Comparison of ENCODE assay signal across 8 cellular contexts in genomic region chr1:145156891-145157610, GRCh38.
DNase-seq lines count a peak whose midpoint lies in the region; ATAC-seq and TF ChIP-seq lines count a peak whose summit lies in the region.
"Not testable (repeated sequence)": the region's sequence is repeated elsewhere in the genome, so short reads cannot be mapped to it uniquely, and the experiment has no call there.

No MANE protein-coding gene starts in this region.

- H3K9me3 ChIP-seq in Panc1 (ENCODE audit: control insufficient read depth, insufficient read depth, low read depth, low read length); iPS-15b (ENCODE audit: control insufficient read depth, insufficient read depth, low read length); trophoblast cell (ENCODE audit: insufficient read depth, low read depth, low read length); thoracic aorta: not testable (repeated sequence)

- H3K9ac ChIP-seq in iPS-15b (ENCODE audit: low read depth, low read length); trophoblast cell (ENCODE audit: low read length): not testable (repeated sequence)

- CTCF ChIA-PET in Panc1 (lab: Charles Lee) = not testable (repeated sequence)

- not testable (repeated sequence) for H2BK120ac ChIP-seq in trophoblast cell (ENCODE audit: insufficient read depth, low read length, poor library complexity)

- H2AFZ ChIP-seq in trophoblast cell (ENCODE audit: insufficient read depth, low read length, poor library complexity) = peak overlapping the region; percentile 25

- not testable (repeated sequence) for H4K12ac ChIP-seq in trophoblast cell (ENCODE audit: low read depth, low read length)

- ATAC-seq in Panc1 = peak; percentile 60
- ATAC-seq in thoracic aorta (ENCODE audit: insufficient number of reproducible peaks, low FRiP score, low read depth) = not testable (repeated sequence)

- intact Hi-C loops in Panc1 (cut with micrococcal nuclease; ENCODE audit: unreplicated experiment) = not testable (repeated sequence)

- H3K23ac ChIP-seq in trophoblast cell (ENCODE audit: low read length) = not testable (repeated sequence)

- not testable (repeated sequence) for H2BK5ac ChIP-seq in trophoblast cell (ENCODE audit: low read depth, low read length, poor library complexity)

- peak; percentile 6 for DNase-seq in GM04503 (ENCODE audit: low read depth)
- DNase-seq in HUDEP-2 (lab: John Stamatoyannopoulos, UW; ENCODE audit: unreplicated experiment in 76 of 76) = peak in 56 of 76 experiments; percentile 1 to 70 (median 36)
- DNase-seq in Panc1 (ENCODE audit: low read depth, low spot score); thoracic aorta (ENCODE audit: low spot score): not testable (repeated sequence)
- DNase-seq in activated T-cell treated with anti-CD3 and anti-CD28 coated beads for 24 hours (ENCODE audit: low read depth) = peak; percentile 44
- DNase-seq in dermis microvascular lymphatic vessel endothelial cell (ENCODE audit: low read depth in 2 of 2) = peak; percentile 48 to 59
- DNase-seq in trophoblast cell = peak; percentile 35 to 72

- not testable (repeated sequence) for H3K27me3 ChIP-seq in Panc1 (ENCODE audit: control insufficient read depth, insufficient read depth, low read length); iPS-15b (ENCODE audit: control insufficient read depth, insufficient read depth, low read length); trophoblast cell (ENCODE audit: insufficient read depth, low read length); thoracic aorta (replicated peaks; ENCODE audit: insufficient read depth)

- WGBS in trophoblast cell (ENCODE audit: extremely low coverage, insufficient coverage, insufficient read length) = no CpG with 5 or more reads among the region's 26 CpGs

- not testable (repeated sequence) for H3K14ac ChIP-seq in trophoblast cell (ENCODE audit: low read length)

- H4K8ac ChIP-seq in trophoblast cell (ENCODE audit: low read depth, low read length) = not testable (repeated sequence)

- POLR2A ChIA-PET in Panc1 (lab: Charles Lee) = not testable (repeated sequence)

- not testable (repeated sequence) for H4K91ac ChIP-seq in trophoblast cell (ENCODE audit: low read depth, low read length)

- H3K4ac ChIP-seq in trophoblast cell (ENCODE audit: low read depth, low read length) = not testable (repeated sequence)

- H3K4me3 ChIP-seq in Panc1 (ENCODE audit: low read depth in 2 of 2, low read length in 2 of 2) (peak overlapping the region in 1 of 2 experiments; percentile 27; a peak in 2 of 4 replicates), iPS-15b (ENCODE audit: low read depth, low read length) (peak overlapping the region; percentile 53), trophoblast cell (ENCODE audit: low read depth, low read length) (peak overlapping the region; percentile 59), thoracic aorta (peak overlapping the region; percentile 49)

- H3K4me1 ChIP-seq in Panc1 (ENCODE audit: control insufficient read depth, insufficient read depth, low read length); iPS-15b (ENCODE audit: control insufficient read depth, insufficient read depth, low read length); trophoblast cell (ENCODE audit: control insufficient read depth in 1 of 2, insufficient read depth in 2 of 2, low read length in 2 of 2); thoracic aorta (ENCODE audit: control insufficient read depth in 1 of 2, low read depth in 2 of 2): not testable (repeated sequence)

- not testable (repeated sequence) for H3K79me2 ChIP-seq in trophoblast cell (ENCODE audit: control insufficient read depth, insufficient read depth, low read length, poor library complexity)

- in situ Hi-C loops in Panc1 (cut with HindIII; ENCODE audit: low pct_unique_long_range_greater_than_20kb, low sequenced_read_pairs) = not testable (repeated sequence)

- H2AK5ac ChIP-seq in trophoblast cell (ENCODE audit: low read length) = not testable (repeated sequence)

- H2BK12ac ChIP-seq in trophoblast cell (ENCODE audit: low read length) = not testable (repeated sequence)

- not testable (repeated sequence) for BruUV-seq in Panc1 (replicated peaks; lab: Mats Ljungman, UMichigan)

- not testable (repeated sequence) for TF ChIP-seq CTCF in Panc1 (IDR thresholded peaks at IDR 0.05); thoracic aorta (IDR thresholded peaks at IDR 0.05)

- not testable (repeated sequence) for H3K27ac ChIP-seq in Panc1 (ENCODE audit: low read length); trophoblast cell (ENCODE audit: low read depth, low read length); thoracic aorta

- not testable (repeated sequence) for H3K79me1 ChIP-seq in trophoblast cell (ENCODE audit: low read length)

- H3K18ac ChIP-seq in trophoblast cell (ENCODE audit: low read length) = not testable (repeated sequence)

- H3K4me2 ChIP-seq in trophoblast cell (ENCODE audit: low read length) = peak overlapping the region; percentile 62

- H3K36me3 ChIP-seq in Panc1 (ENCODE audit: control insufficient read depth, insufficient read depth, low read length); iPS-15b (ENCODE audit: control insufficient read depth, insufficient read depth, low read length); trophoblast cell (ENCODE audit: control insufficient read depth in 1 of 2, insufficient read depth in 2 of 2, low read length in 2 of 2); thoracic aorta: not testable (repeated sequence)
